Comparison of ENCODE assay signal across 8 cellular contexts in genomic region chr7:10022957-10023356, GRCh38.
DNase-seq lines count a peak whose midpoint lies in the region; ATAC-seq, FAIRE-seq and TF ChIP-seq lines count a peak whose summit lies in the region.

No MANE protein-coding gene starts in this region.

- no peak overlapping the region for H3K9ac ChIP-seq in mesenchymal stem cell (ENCODE audit: low read length)

- H2AFZ ChIP-seq in mesenchymal stem cell (ENCODE audit: low read depth, low read length) = no peak overlapping the region

- no peak overlapping the region for H2BK120ac ChIP-seq in mesenchymal stem cell (ENCODE audit: low read depth, low read length)

- no peak overlapping the region for H3K23ac ChIP-seq in mesenchymal stem cell (ENCODE audit: low read length in 2 of 2)

- H2BK15ac ChIP-seq in mesenchymal stem cell (ENCODE audit: low read depth, poor library complexity, severe bottlenecking) = no peak overlapping the region

- H2BK5ac ChIP-seq in mesenchymal stem cell (ENCODE audit: low read depth, low read length, poor library complexity, severe bottlenecking) = no peak overlapping the region

- H3K18ac ChIP-seq in mesenchymal stem cell (ENCODE audit: low read depth in 1 of 2, low read length in 2 of 2) = no peak overlapping the region

- peaks cover 16% of the 10 kb centered on the region for H3K9me3 ChIP-seq in mesenchymal stem cell (ENCODE audit: control insufficient read depth, low read length)

- H3K4me3 ChIP-seq in brain microvascular endothelial cell (ENCODE audit: low read depth, low read length) (no peak overlapping the region), mesenchymal stem cell (ENCODE audit: insufficient read depth in 1 of 2, low read depth in 1 of 2, low read length in 2 of 2) (no peak overlapping the region)

- H3K14ac ChIP-seq in mesenchymal stem cell (ENCODE audit: low read length in 2 of 2) = no peak overlapping the region

- H3K27me3 ChIP-seq in brain microvascular endothelial cell (replicated peaks) (no peaks in the 10 kb centered on the region), mesenchymal stem cell (ENCODE audit: control insufficient read depth in 1 of 2, insufficient read depth in 1 of 2, low read length in 2 of 2) (no peaks in the 10 kb centered on the region)

- H3K36me3 ChIP-seq in brain microvascular endothelial cell (replicated peaks) (no peaks in the 10 kb centered on the region), mesenchymal stem cell (ENCODE audit: control insufficient read depth in 1 of 2, insufficient read depth in 2 of 2, low read depth in 1 of 2, low read length in 2 of 2) (no peaks in the 10 kb centered on the region)

- ATAC-seq in HG02759 (IDR thresholded peaks at IDR 0.05; ENCODE audit: unreplicated experiment) (no peak), HG03521 (IDR thresholded peaks at IDR 0.05; ENCODE audit: unreplicated experiment) (no peak)

- no peak for DNase-seq in D721Med (ENCODE audit: insufficient read length, low spot score)
- DNase-seq in NCI-H1105 treated with DMSO at 0.1 percent for 48 hours (lab: John Stamatoyannopoulos, UW) = peak; percentile 66
- peak; percentile 0 for DNase-seq in brain microvascular endothelial cell
- peak; percentile 49 for DNase-seq in mesenchymal stem cell
- DNase-seq in SKM-1 treated with dmso at 0.1 percent for 144 hours (lab: John Stamatoyannopoulos, UW; ENCODE audit: unreplicated experiment) = no peak
- DNase-seq in GOT3 (lab: John Stamatoyannopoulos, UW) = no peak

- H3K27ac ChIP-seq in brain microvascular endothelial cell (no peak overlapping the region), mesenchymal stem cell (ENCODE audit: low read length, poor library complexity, severe bottlenecking) (no peak overlapping the region)

- in situ Hi-C loops in brain microvascular endothelial cell (cut with HindIII; ENCODE audit: low pct_ligation_motif_present, low sequenced_read_pairs) = no loop called here

- no peaks in the 10 kb centered on the region for H3K79me1 ChIP-seq in mesenchymal stem cell (replicated peaks; ENCODE audit: low read length, poor library complexity, severe bottlenecking)

- H2AK5ac ChIP-seq in mesenchymal stem cell (ENCODE audit: low read length, severe bottlenecking) = no peak overlapping the region

- peak; percentile 29 for TF ChIP-seq CTCF in D721Med (IDR thresholded peaks at IDR 0.05; ENCODE audit: insufficient read depth, missing control alignments)
- peak; percentile 58 for TF ChIP-seq CTCF in brain microvascular endothelial cell (IDR thresholded peaks at IDR 0.05; ENCODE audit: low read depth, low read length, missing control alignments)

- H4K91ac ChIP-seq in mesenchymal stem cell (ENCODE audit: low read length) = no peak overlapping the region

- H3K4me1 ChIP-seq in mesenchymal stem cell (ENCODE audit: control insufficient read depth, insufficient read depth, low read depth, low read length) = no peaks in the 10 kb centered on the region

- no peak overlapping the region for H2BK12ac ChIP-seq in mesenchymal stem cell (ENCODE audit: low read length in 2 of 2)

- no peak overlapping the region for H3K4me2 ChIP-seq in mesenchymal stem cell (ENCODE audit: low read length, poor library complexity, severe bottlenecking)

- no peak overlapping the region for H4K8ac ChIP-seq in mesenchymal stem cell (ENCODE audit: low read length)

- FAIRE-seq in D721Med (lab: Jason Lieb, UNC) = no peak

- 20% methylated on average over 2 of the region's 2 CpGs for WGBS in mesenchymal stem cell

- no peak overlapping the region for H3K4ac ChIP-seq in mesenchymal stem cell (ENCODE audit: low read depth in 1 of 2, low read length in 2 of 2)

Comparison
In these comparisons a context has a peak if more than half of its experiments do, and no peak if none do; other contexts are left out.
1. DNase-seq: peak in NCI-H1105 treated with DMSO at 0.1 percent for 48 hours (single experiment), brain microvascular endothelial cell (single experiment) and mesenchymal stem cell (single experiment); none in D721Med (single experiment), SKM-1 treated with dmso at 0.1 percent for 144 hours (single experiment) and GOT3 (single experiment).